ENCODE assay signal across 1 cellular context in genomic region chr9:2036844-2037243, GRCh38.
TF ChIP-seq lines count a peak whose summit lies in the region.

No MANE protein-coding gene starts in this region.

TF ChIP-seq in IMR-90, 13 proteins besides CTCF, POLR2A, EP300 and RAD21 (continued from another document):
- TF ChIP-seq RFX5 (IDR thresholded peaks at IDR 0.05; ENCODE audit: low read depth, low read length): no peak
TF ChIP-seq in IMR-90: peak in this region for 0.
